ENCODE assay signal across 1 cellular context in genomic region chr9:116055536-116055935, GRCh38.
TF ChIP-seq lines count a peak whose summit lies in the region.

No MANE protein-coding gene starts in this region.

TF ChIP-seq in IMR-90, 13 proteins besides CTCF, POLR2A, EP300 and RAD21 (continued from another document):
- TF ChIP-seq, protein P1, sequence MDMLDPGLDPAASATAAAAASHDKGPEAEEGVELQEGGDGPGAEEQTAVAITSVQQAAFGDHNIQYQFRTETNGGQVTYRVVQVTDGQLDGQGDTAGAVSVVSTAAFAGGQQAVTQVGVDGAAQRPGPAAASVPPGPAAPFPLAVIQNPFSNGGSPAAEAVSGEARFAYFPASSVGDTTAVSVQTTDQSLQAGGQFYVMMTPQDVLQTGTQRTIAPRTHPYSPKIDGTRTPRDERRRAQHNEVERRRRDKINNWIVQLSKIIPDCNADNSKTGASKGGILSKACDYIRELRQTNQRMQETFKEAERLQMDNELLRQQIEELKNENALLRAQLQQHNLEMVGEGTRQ (IDR thresholded peaks at IDR 0.05; ENCODE audit: low read depth, low read length): no peak
- TF ChIP-seq MXI1 (IDR thresholded peaks at IDR 0.05; ENCODE audit: borderline replicate concordance, low read depth, low read length) (no peak), MAZ (IDR thresholded peaks at IDR 0.05; ENCODE audit: borderline replicate concordance, low read depth, low read length) (no peak), CEBPB (IDR thresholded peaks at IDR 0.05; ENCODE audit: low read depth, low read length) (no peak), RCOR1 (IDR thresholded peaks at IDR 0.05; ENCODE audit: insufficient replicate concordance, low read length) (no peak)
